Comparison of ENCODE assay signal across 1 cellular context in genomic region chr17:62101519-62101918, GRCh38.
TF ChIP-seq lines count a peak whose summit lies in the region.

No MANE protein-coding gene starts in this region.

TF ChIP-seq in HepG2, 621 proteins besides CTCF, POLR2A, EP300 and RAD21 (continued from another document and continues in another):
- no peak for TF ChIP-seq ZNF609 (CRISPR knock-in tag; IDR thresholded peaks at IDR 0.05; ENCODE audit: borderline replicate concordance)
- peak; percentile 83 for TF ChIP-seq HNF4A (CRISPR knock-in tag; IDR thresholded peaks at IDR 0.05)
- no peak for TF ChIP-seq ZNF737 (CRISPR knock-in tag; IDR thresholded peaks at IDR 0.05; ENCODE audit: borderline replicate concordance)
- TF ChIP-seq RXRB (CRISPR knock-in tag; IDR thresholded peaks at IDR 0.05; ENCODE audit: borderline replicate concordance) = 0 out of 2 replicates have a peak, but pooled peaks have one; percentile 46
- TF ChIP-seq PITX1 (CRISPR knock-in tag; IDR thresholded peaks at IDR 0.05) = no peak
- no peak for TF ChIP-seq SIN3A (IDR thresholded peaks at IDR 0.05; ENCODE audit: borderline replicate concordance, low read depth, low read length)
- TF ChIP-seq SRSF4 (IDR thresholded peaks at IDR 0.05; ENCODE audit: low read depth, low read length, poor library complexity, severe bottlenecking) = no peak
- TF ChIP-seq IKZF1 (IDR thresholded peaks at IDR 0.05) = no peak
- TF ChIP-seq ZFP36L1 (CRISPR knock-in tag; IDR thresholded peaks at IDR 0.05) = no peak
- TF ChIP-seq ZNF350 (CRISPR knock-in tag; IDR thresholded peaks at IDR 0.05; ENCODE audit: borderline replicate concordance, low read depth) = no peak
- no peak for TF ChIP-seq ZNF709 (CRISPR knock-in tag; IDR thresholded peaks at IDR 0.05)
- TF ChIP-seq SOX6 (IDR thresholded peaks at IDR 0.05) = no peak
- TF ChIP-seq SOX6 (CRISPR knock-in tag; IDR thresholded peaks at IDR 0.05) = peak; percentile 31; the same call in 1 of the 2 replicates
- no peak for TF ChIP-seq ZNF788 (CRISPR knock-in tag; IDR thresholded peaks at IDR 0.05; ENCODE audit: borderline replicate concordance)
- no peak for TF ChIP-seq GLI4 (CRISPR knock-in tag; IDR thresholded peaks at IDR 0.05; ENCODE audit: borderline replicate concordance)
- TF ChIP-seq SIX4 (CRISPR knock-in tag; IDR thresholded peaks at IDR 0.05) = no peak
- no peak for TF ChIP-seq ARHGAP35 (CRISPR knock-in tag; IDR thresholded peaks at IDR 0.05; ENCODE audit: borderline replicate concordance)
- no peak for TF ChIP-seq KLF9 (CRISPR knock-in tag; IDR thresholded peaks at IDR 0.05; ENCODE audit: low read depth)
- 0 out of 2 replicates have a peak, but pooled peaks have one; percentile 11 for TF ChIP-seq ZNF331 (CRISPR knock-in tag; IDR thresholded peaks at IDR 0.05)
- no peak for TF ChIP-seq IKZF4 (CRISPR knock-in tag; IDR thresholded peaks at IDR 0.05; ENCODE audit: borderline replicate concordance, low read depth, not compliant biosample characterization)
- TF ChIP-seq ATF5 (CRISPR knock-in tag; IDR thresholded peaks at IDR 0.05; ENCODE audit: low read depth) = no peak
- TF ChIP-seq TFDP1 (CRISPR knock-in tag; IDR thresholded peaks at IDR 0.05; ENCODE audit: borderline replicate concordance) = no peak
- TF ChIP-seq KMT2A (CRISPR knock-in tag; IDR thresholded peaks at IDR 0.05) = no peak
- TF ChIP-seq U2AF2 (IDR thresholded peaks at IDR 0.05; ENCODE audit: low read depth, low read length) = no peak
- no peak for TF ChIP-seq ZNF597 (CRISPR knock-in tag; IDR thresholded peaks at IDR 0.05)
- TF ChIP-seq ZNF605 (CRISPR knock-in tag; IDR thresholded peaks at IDR 0.05) = no peak
- TF ChIP-seq TEAD3 (CRISPR knock-in tag; optimal IDR thresholded peaks at IDR 0.05; ENCODE audit: borderline replicate concordance) = peak; percentile 28
- TF ChIP-seq ZNF510 (CRISPR knock-in tag; IDR thresholded peaks at IDR 0.05; ENCODE audit: low read depth) = no peak
- TF ChIP-seq AHDC1 (CRISPR knock-in tag; IDR thresholded peaks at IDR 0.05; ENCODE audit: borderline replicate concordance) = peak; percentile 54; the same call in 1 of the 2 replicates
- no peak for TF ChIP-seq REL (CRISPR knock-in tag; conservative IDR thresholded peaks at IDR 0.05)
- TF ChIP-seq RBFOX2 (IDR thresholded peaks at IDR 0.05; ENCODE audit: low read depth, low read length) = no peak
- TF ChIP-seq ZNF446 (CRISPR knock-in tag; IDR thresholded peaks at IDR 0.05) = no peak
- TF ChIP-seq GATA4 (IDR thresholded peaks at IDR 0.05; ENCODE audit: borderline replicate concordance, low read depth) = no peak
- no peak for TF ChIP-seq TBL1XR1 (IDR thresholded peaks at IDR 0.05; ENCODE audit: borderline replicate concordance, low read length, partially characterized antibody)
- TF ChIP-seq BCL6 (CRISPR knock-in tag; IDR thresholded peaks at IDR 0.05) = no peak
- TF ChIP-seq IRF2 (CRISPR knock-in tag; IDR thresholded peaks at IDR 0.05) = no peak
- peak; percentile 18 to 22; a peak in 1 of 4 replicates for TF ChIP-seq NR2F1 (CRISPR knock-in tag; IDR thresholded peaks at IDR 0.05)
- no peak for TF ChIP-seq PRPF4 (IDR thresholded peaks at IDR 0.05; ENCODE audit: low read depth, low read length, poor library complexity, severe bottlenecking)
- 0 out of 2 replicates have a peak, but pooled peaks have one; percentile 33 for TF ChIP-seq ESRRA (CRISPR knock-in tag; IDR thresholded peaks at IDR 0.05; ENCODE audit: low read depth)
- 0 out of 2 replicates have a peak, but pooled peaks have one; percentile 31 for TF ChIP-seq ZNF607 (CRISPR knock-in tag; IDR thresholded peaks at IDR 0.05; ENCODE audit: borderline replicate concordance)
- TF ChIP-seq JUNB (CRISPR knock-in tag; IDR thresholded peaks at IDR 0.05; ENCODE audit: borderline replicate concordance) = no peak
- TF ChIP-seq ZNF652 (CRISPR knock-in tag; IDR thresholded peaks at IDR 0.05; ENCODE audit: borderline replicate concordance, low read depth) = no peak
- TF ChIP-seq ZNF598 (CRISPR knock-in tag; IDR thresholded peaks at IDR 0.05; ENCODE audit: borderline replicate concordance) = no peak
- TF ChIP-seq ZNF343 (CRISPR knock-in tag; IDR thresholded peaks at IDR 0.05) = no peak
- no peak for TF ChIP-seq PRMT3 (CRISPR knock-in tag; IDR thresholded peaks at IDR 0.05; ENCODE audit: borderline replicate concordance, low read depth)
- no peak for TF ChIP-seq SATB2 (CRISPR knock-in tag; IDR thresholded peaks at IDR 0.05)
- TF ChIP-seq CBX5 (CRISPR knock-in tag; IDR thresholded peaks at IDR 0.05; ENCODE audit: borderline replicate concordance) = no peak
- TF ChIP-seq AKNA (CRISPR knock-in tag; IDR thresholded peaks at IDR 0.05; ENCODE audit: borderline replicate concordance) = no peak
- TF ChIP-seq TFDP2 (CRISPR knock-in tag; IDR thresholded peaks at IDR 0.05) = no peak
- TF ChIP-seq EZH2 (conservative IDR thresholded peaks at IDR 0.05; ENCODE audit: low read depth, low read length) = no peak
